8 cellular contexts compared by ENCODE assay signal in genomic region chr18:7272268-7273049, GRCh38. TPM values are rescaled to one million over a fixed set of nuclear protein-coding genes. Genes with fewer than 3 reads are reported as not detected.
DNase-seq lines count a peak whose midpoint lies in the region; ATAC-seq and TF ChIP-seq lines count a peak whose summit lies in the region.

No MANE protein-coding gene starts in this region.

- H3K36me3 ChIP-seq in endocrine pancreas (ENCODE audit: control insufficient read depth, insufficient read depth, low read length) = no peaks in the 10 kb centered on the region
- H3K36me3 ChIP-seq in tibial artery = no peaks in the 10 kb centered on the region

- intact Hi-C loops in lower leg skin (cut with DNase I; ENCODE audit: low total_unique reads) (loop anchor here (10.0 kb wide), 1 partner anchor 292 kb away; the partner anchor contains the start of gene PTPRM), tibial artery (cut with DNase I; ENCODE audit: low total_unique reads) (loop anchor here (10.0 kb wide), 1 partner anchor 292 kb away; the partner anchor contains the start of gene PTPRM)

- peaks cover 4% of the 10 kb centered on the region for H3K36me3 Mint-ChIP-seq in effector memory CD8-positive, alpha-beta T cell (ENCODE audit: insufficient read depth)

- H3K27ac Mint-ChIP-seq in effector memory CD8-positive, alpha-beta T cell = no peak overlapping the region

- TF ChIP-seq CTCF in lower leg skin (IDR thresholded peaks at IDR 0.05) (no peak), tibial artery (IDR thresholded peaks at IDR 0.05) (peak; percentile 34 to 56)

- H3K4me1 Mint-ChIP-seq in effector memory CD8-positive, alpha-beta T cell (ENCODE audit: low read depth in 2 of 2) = no peaks in the 10 kb centered on the region

- 24 to 27% methylated on average over 20 to 25 of the region's 25 CpGs for WGBS in lower leg skin, 2 donors

- no peak for ATAC-seq in effector memory CD8-positive, alpha-beta T cell (replicated peaks)
- no peak for ATAC-seq in GM19035 (IDR thresholded peaks at IDR 0.05; ENCODE audit: unreplicated experiment)

- H3K27ac ChIP-seq in tibial artery = peak overlapping the region; percentile 49 to 52

- no peak overlapping the region for H3K4me3 Mint-ChIP-seq in effector memory CD8-positive, alpha-beta T cell

- no peaks in the 10 kb centered on the region for H3K27me3 ChIP-seq in endocrine pancreas (ENCODE audit: control insufficient read depth, insufficient read depth, low read length)
- no peaks in the 10 kb centered on the region for H3K27me3 ChIP-seq in tibial artery

- H3K9ac ChIP-seq in endocrine pancreas (ENCODE audit: control insufficient read depth, insufficient read depth, low read length) = peak overlapping the region; percentile 10

- H3K27me3 Mint-ChIP-seq in effector memory CD8-positive, alpha-beta T cell = no peaks in the 10 kb centered on the region

- no peaks in the 10 kb centered on the region for H3K9me3 ChIP-seq in endocrine pancreas (ENCODE audit: control insufficient read depth, low read length)
- no peaks in the 10 kb centered on the region for H3K9me3 ChIP-seq in tibial artery

- H3K4me1 ChIP-seq in endocrine pancreas (ENCODE audit: control insufficient read depth, insufficient read depth, low read length) = no peaks in the 10 kb centered on the region
- peaks cover 0 to 17% (median 7%) of the 10 kb centered on the region in 4 donors for H3K4me1 ChIP-seq in tibial artery

- DNase-seq in NCI-H2081 (lab: John Stamatoyannopoulos, UW) = peak; percentile 32 to 50
- no peak for DNase-seq in NCI-H2081 treated with DMSO at 0.1 percent for 48 hours (lab: John Stamatoyannopoulos, UW)
- peak; percentile 12 for DNase-seq in NCI-H774 (lab: John Stamatoyannopoulos, UW)
- peak; percentile 40 to 87 for DNase-seq in lower leg skin (ENCODE audit: low spot score in 2 of 2)
- DNase-seq in tibial artery = peak; percentile 61 to 80
- no peak for DNase-seq in effector memory CD8-positive, alpha-beta T cell

- TF ChIP-seq POLR2A in lower leg skin (IDR thresholded peaks at IDR 0.05) = no peak

- peaks cover 0 to 3% of the 10 kb centered on the region in 2 donors for H3K9me3 Mint-ChIP-seq in effector memory CD8-positive, alpha-beta T cell

- peak overlapping the region; percentile 26 for H3K4me3 ChIP-seq in endocrine pancreas (ENCODE audit: control insufficient read depth, insufficient read depth, low read length)
- H3K4me3 ChIP-seq in lower leg skin (ENCODE audit: low read depth, poor library complexity, severe bottlenecking) = no peak overlapping the region
- peak overlapping the region in 1 of 2 donors; percentile 32 for H3K4me3 ChIP-seq in tibial artery

RNA-seq across cellular contexts. Expression of gene LRRC30, which starts 41.6 kb away (rescaled TPM):
- not detected for total RNA-seq in lower leg skin

Comparison
In these comparisons a context has a peak if more than half of its experiments do, and no peak if none do; other contexts are left out.
1. DNase-seq: peak in NCI-H2081 (2 of 2), NCI-H774 (single experiment), lower leg skin (2 of 2) and tibial artery (2 of 2); none in NCI-H2081 treated with DMSO at 0.1 percent for 48 hours (single experiment) and effector memory CD8-positive, alpha-beta T cell (0 of 3).
2. CTCF ChIP-seq: peak in tibial artery (2 of 2); none in lower leg skin (0 of 3).